In genomic region chr9:114504341-114505186, GRCh38 we compare ENCODE assay signal across 8 cellular contexts. TPM values are rescaled to one million over a fixed set of nuclear protein-coding genes. Genes with fewer than 3 reads are reported as not detected.
DNase-seq lines count a peak whose midpoint lies in the region; ATAC-seq and TF ChIP-seq lines count a peak whose summit lies in the region.

No MANE protein-coding gene starts in this region.

- intact Hi-C loops in CD8-positive, alpha-beta T cell (cut with DNase I, micrococcal nuclease) = loop anchor here (1.0 to 10.0 kb wide), 6 partner anchors 83 to 1100 kb away; partner anchors contain the start of genes ATP6V1G1 (in 2 of the 2), ALAD (in 1 of the 2) and COL27A1 (in 1 of the 2)

- no peaks in the 10 kb centered on the region for H3K27me3 ChIP-seq in CD8-positive, alpha-beta T cell (ENCODE audit: insufficient read depth, low read length)

- DNase-seq in CD8-positive, alpha-beta T cell = peak in 6 of 7 experiments; percentile 7 to 57 (median 34)
- DNase-seq in LHCN-M2 (ENCODE audit: low read depth) (peak; percentile 16), endothelial cell (ENCODE audit: low spot score) (peak; percentile 72), mesothelial cell of epicardium (ENCODE audit: low spot score in 2 of 2, unreplicated experiment in 2 of 2) (peak; percentile 42 to 73), UCSD-AML1 (lab: John Stamatoyannopoulos, UW; ENCODE audit: unreplicated experiment) (no peak)
- peak; percentile 41 for DNase-seq in activated CD8-positive, alpha-beta memory T cell treated with anti-CD3 and anti-CD28 coated beads, Interleukin-2, amount 50 U/mL, for 4 hours
- DNase-seq in stimulated activated naive CD8-positive, alpha-beta T cell treated with anti-CD3 and anti-CD28 coated beads, Interleukin-15, amount 100 ng/mL, for 72 hours = peak; percentile 40 to 59

- H3K4me3 Mint-ChIP-seq in CD8-positive, alpha-beta T cell = peak overlapping the region; percentile 86
- H3K4me3 Mint-ChIP-seq in endothelial cell (ENCODE audit: unreplicated experiment) (peak overlapping the region; percentile 78), mesothelial cell of epicardium (peak overlapping the region; percentile 88)
- peak overlapping the region; percentile 82 to 96 for H3K4me3 Mint-ChIP-seq in stimulated activated naive CD8-positive, alpha-beta T cell treated with anti-CD3 and anti-CD28 coated beads, Interleukin-15, amount 100 ng/mL, for 72 hours

- peaks cover 34% of the 10 kb centered on the region for H3K4me1 Mint-ChIP-seq in CD8-positive, alpha-beta T cell (ENCODE audit: low read depth)
- H3K4me1 Mint-ChIP-seq in endothelial cell (ENCODE audit: unreplicated experiment) (no peaks in the 10 kb centered on the region), mesothelial cell of epicardium (peaks cover 52% of the 10 kb centered on the region)
- H3K4me1 Mint-ChIP-seq in stimulated activated naive CD8-positive, alpha-beta T cell treated with anti-CD3 and anti-CD28 coated beads, Interleukin-15, amount 100 ng/mL, for 72 hours = peaks cover 46% of the 10 kb centered on the region

- no peaks in the 10 kb centered on the region for H3K36me3 Mint-ChIP-seq in CD8-positive, alpha-beta T cell
- peaks cover 5% of the 10 kb centered on the region for H3K36me3 Mint-ChIP-seq in endothelial cell (ENCODE audit: low read depth, unreplicated experiment)
- H3K36me3 Mint-ChIP-seq in mesothelial cell of epicardium = no peaks in the 10 kb centered on the region

- H3K27ac Mint-ChIP-seq in CD8-positive, alpha-beta T cell = peak overlapping the region; percentile 62
- H3K27ac Mint-ChIP-seq in endothelial cell (ENCODE audit: unreplicated experiment) (no peak overlapping the region), mesothelial cell of epicardium (peak overlapping the region; percentile 96)
- H3K27ac Mint-ChIP-seq in stimulated activated naive CD8-positive, alpha-beta T cell treated with anti-CD3 and anti-CD28 coated beads, Interleukin-15, amount 100 ng/mL, for 72 hours = peak overlapping the region in 1 of 2 donors; percentile 48

- peak; percentile 16 for ATAC-seq in CD8-positive, alpha-beta T cell
- ATAC-seq in stimulated activated naive CD8-positive, alpha-beta T cell treated with anti-CD3 and anti-CD28 coated beads, Interleukin-15, amount 100 ng/mL, for 72 hours = peak; percentile 52
- ATAC-seq in HG03095 (IDR thresholded peaks at IDR 0.05; ENCODE audit: unreplicated experiment) = no peak

- peak overlapping the region; percentile 51 for H3K4me3 ChIP-seq in CD8-positive, alpha-beta T cell (ENCODE audit: low read depth, low read length)

- H3K36me3 ChIP-seq in CD8-positive, alpha-beta T cell (ENCODE audit: insufficient read depth, low read length) = no peaks in the 10 kb centered on the region

- no peaks in the 10 kb centered on the region for H3K9me3 ChIP-seq in CD8-positive, alpha-beta T cell (ENCODE audit: low read length)

- peaks cover 13% of the 10 kb centered on the region for H3K4me1 ChIP-seq in CD8-positive, alpha-beta T cell (ENCODE audit: insufficient read depth, low read length)

- peaks cover 22% of the 10 kb centered on the region for H3K27me3 Mint-ChIP-seq in CD8-positive, alpha-beta T cell (ENCODE audit: low read depth)
- H3K27me3 Mint-ChIP-seq in endothelial cell (ENCODE audit: unreplicated experiment) = peaks cover 20% of the 10 kb centered on the region
- H3K27me3 Mint-ChIP-seq in mesothelial cell of epicardium (ENCODE audit: low read depth) = peaks cover 30% of the 10 kb centered on the region
- H3K27me3 Mint-ChIP-seq in stimulated activated naive CD8-positive, alpha-beta T cell treated with anti-CD3 and anti-CD28 coated beads, Interleukin-15, amount 100 ng/mL, for 72 hours = peaks cover 36% of the 10 kb centered on the region

- peak overlapping the region; percentile 45 for H3K27ac ChIP-seq in CD8-positive, alpha-beta T cell (ENCODE audit: low read depth, low read length)

- H3K9me3 Mint-ChIP-seq in CD8-positive, alpha-beta T cell = no peaks in the 10 kb centered on the region
- H3K9me3 Mint-ChIP-seq in endothelial cell (ENCODE audit: unreplicated experiment) (no peaks in the 10 kb centered on the region), mesothelial cell of epicardium (no peaks in the 10 kb centered on the region)
- no peaks in the 10 kb centered on the region for H3K9me3 Mint-ChIP-seq in stimulated activated naive CD8-positive, alpha-beta T cell treated with anti-CD3 and anti-CD28 coated beads, Interleukin-15, amount 100 ng/mL, for 72 hours

- POLR2A ChIA-PET in CD8-positive, alpha-beta T cell (lab: Charles Lee) = interaction anchor here (0.5 to 2.2 kb wide), 7 partner anchors 11 to 132 kb away, joined by 3 to 8 read pairs (median 3); partner anchors contain the start of gene ATP6V1G1

- CTCF ChIA-PET in CD8-positive, alpha-beta T cell (lab: Charles Lee) = interaction anchor here (0.9 to 9.2 kb wide), 9 partner anchors 15 to 148 kb away, joined by 3 to 77 read pairs (median 3); partner anchors contain the start of gene AKNA

- TF ChIP-seq CTCF in CD8-positive, alpha-beta T cell (IDR thresholded peaks at IDR 0.05) = peak; percentile 28
- peak; percentile 20 for TF ChIP-seq CTCF in endothelial cell (IDR thresholded peaks at IDR 0.05; ENCODE audit: unreplicated experiment)
- peak; percentile 29 for TF ChIP-seq CTCF in mesothelial cell of epicardium (IDR thresholded peaks at IDR 0.05; ENCODE audit: unreplicated experiment)

RNA-seq across cellular contexts. Expression of gene WHRN, which starts 0.7 kb away (rescaled TPM):
- total RNA-seq in CD8-positive, alpha-beta T cell = 10 to 100 TPM; 41.9 to 45.5 TPM
- total RNA-seq in LHCN-M2 (2014; rRNA removed) (0.83 and 1.4 TPM in 2 replicates), endothelial cell (ENCODE audit: unreplicated experiment) (4.1 TPM), mesothelial cell of epicardium (25.5 to 28.2 TPM (median 27.5 TPM) in 3 replicates)
- 1.5 TPM for polyA plus RNA-seq in LHCN-M2 (2012)
